In genomic region chr12:104130760-104131159, GRCh38 we compare ENCODE assay signal across 17 cellular contexts.
"Had no signal": no experiment of that assay in that cellular context is flagged by ENCODE, and none has a peak within 500 bp of the region (broad histone marks: within the 10 kb centered on the region; RNA-seq: fewer than 3 reads in every experiment).

No MANE protein-coding gene starts in this region.

- H3K27ac ChIP-seq: heart right ventricle, parathyroid adenoma, spleen, tibial nerve had no signal

- DNase-seq: activated CD4-positive, alpha-beta T cell treated with anti-CD3 and anti-CD28 coated beads, Interleukin-2, amount 50 U/mL, for 4 hours; activated effector memory CD4-positive, alpha-beta T cell treated with anti-CD3 and anti-CD28 coated beads, Interleukin-2, amount 50 U/mL, for 16 hours; activated T-cell treated with anti-CD3 and anti-CD28 coated beads, Interleukin-2, amount 50 U/mL, for 4 hours; amygdala; esophagus squamous epithelium; foreskin melanocyte; heart right ventricle; left ventricle myocardium superior; naive B cell; retina; spleen; stimulated activated CD4-positive, alpha-beta T cell treated with anti-CD3 and anti-CD28 coated beads, Interleukin-1b, Interleukin-23, amount 100 ng/mL, for 48 hours; stimulated activated naive B cell treated with anti-CD40 and anti-IgM and Interleukin-4, amounts not matched to agents 10 μg/mL and 1 μg/mL and 100 μg/mL, for 72 hours; T-helper 2 cell had no signal

- H3K27me3 ChIP-seq: esophagus squamous epithelium, heart right ventricle, spleen, tibial nerve had no signal

- H3K9me3 ChIP-seq: esophagus squamous epithelium, heart right ventricle, spleen, tibial nerve had no signal

- ATAC-seq: activated T-cell treated with anti-CD3 and anti-CD28 coated beads, Interleukin-2, amount 50 U/mL, for 4 hours; heart right ventricle; left ventricle myocardium superior; stimulated activated naive B cell treated with anti-CD40 and anti-IgM and Interleukin-4, amounts not matched to agents 10 μg/mL and 1 μg/mL and 100 μg/mL, for 72 hours had no signal

- H3K4me3 Mint-ChIP-seq: activated naive CD8-positive, alpha-beta T cell; activated T-cell treated with anti-CD3 and anti-CD28 coated beads, Interleukin-2, amount 50 U/mL, for 4 hours; stimulated activated naive B cell treated with anti-CD40 and anti-IgM and Interleukin-4, amounts not matched to agents 10 μg/mL and 1 μg/mL and 100 μg/mL, for 72 hours had no signal

- H3K27me3 Mint-ChIP-seq: activated naive CD8-positive, alpha-beta T cell; naive B cell; stimulated activated naive B cell treated with anti-CD40 and anti-IgM and Interleukin-4, amounts not matched to agents 10 μg/mL and 1 μg/mL and 100 μg/mL, for 72 hours had no signal

- H3K27ac Mint-ChIP-seq: activated naive CD8-positive, alpha-beta T cell; stimulated activated naive B cell treated with anti-CD40 and anti-IgM and Interleukin-4, amounts not matched to agents 10 μg/mL and 1 μg/mL and 100 μg/mL, for 72 hours had no signal

- H3K4me3 ChIP-seq: esophagus squamous epithelium, heart right ventricle, spleen, tibial nerve had no signal

- H3K9me3 Mint-ChIP-seq: activated T-cell treated with anti-CD3 and anti-CD28 coated beads, Interleukin-2, amount 50 U/mL, for 4 hours; naive B cell; stimulated activated naive B cell treated with anti-CD40 and anti-IgM and Interleukin-4, amounts not matched to agents 10 μg/mL and 1 μg/mL and 100 μg/mL, for 72 hours had no signal
